In the genomic region with DNA sequence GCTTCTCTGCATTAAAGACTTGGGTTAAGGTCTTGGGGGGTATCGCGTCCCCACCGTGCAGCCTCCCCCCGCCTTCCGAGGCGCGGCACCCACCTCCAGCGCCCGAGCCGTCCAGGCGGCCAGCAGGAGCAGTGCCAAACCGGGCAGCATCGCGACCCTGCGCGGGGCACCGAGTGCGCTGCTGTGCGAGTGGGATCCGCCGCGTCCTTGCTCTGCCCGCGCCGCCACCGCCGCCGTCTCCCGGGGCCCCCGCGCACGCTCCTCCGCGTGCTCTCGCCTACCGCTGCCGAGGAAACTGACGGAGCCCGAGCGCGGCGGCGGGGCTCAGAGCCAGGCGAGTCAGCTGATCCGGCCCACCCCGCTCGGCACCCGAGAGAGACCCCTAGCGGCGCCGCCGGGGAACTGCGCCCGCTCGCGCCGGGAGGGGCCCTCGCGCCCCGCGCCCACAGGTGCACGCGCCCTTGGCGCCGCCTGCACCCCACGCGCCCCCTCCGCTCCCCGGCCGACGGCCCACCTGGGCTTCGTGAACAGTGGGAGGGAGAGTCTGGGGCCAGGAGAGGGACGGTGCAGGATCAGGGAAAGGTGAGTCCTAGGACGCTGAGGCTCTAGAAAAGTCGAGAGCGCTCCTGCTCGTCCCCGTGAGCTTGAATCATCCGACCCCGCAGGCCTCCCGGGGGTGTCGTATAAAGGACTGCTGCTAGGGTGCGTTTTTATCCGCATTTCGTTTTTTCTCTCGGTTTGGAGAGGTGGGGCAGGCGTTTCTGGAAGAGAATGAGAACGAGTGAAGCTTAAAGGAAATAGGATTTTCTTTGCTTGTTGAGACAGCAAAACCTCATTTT, we compare ENCODE assay signal across 8 cellular contexts. TPM values are rescaled to one million over a fixed set of nuclear protein-coding genes. Genes with fewer than 3 reads are reported as not detected.
DNase-seq lines count a peak whose midpoint lies in the region; ATAC-seq and TF ChIP-seq lines count a peak whose summit lies in the region.

A gene (minus strand): TSS at position 300 of the 839 bp plus-strand sequence. CDS start 150 bp downstream, at position 150.

- POLR2A ChIA-PET in AG04450 (lab: Yijun Ruan, JAX), result interaction anchor here (0.6 to 1.0 kb wide), 5 partner anchors 114 to 1865 kb away, joined by 3 to 4 read pairs (median 4); a partner anchor contains a TSS

- H3K9me3 ChIP-seq in AG04450 (ENCODE audit: control insufficient read depth, insufficient read depth, low read length) (no peaks in the 10 kb centered on the region; the same call in 1 of the 2 replicates), right lobe of liver (no peaks in the 10 kb centered on the region)

- TF ChIP-seq POLR2A in right lobe of liver (IDR thresholded peaks at IDR 0.05), result peak; percentile 95

- H3K27me3 ChIP-seq in AG04450 (ENCODE audit: control insufficient read depth, insufficient read depth, low read length) (peaks cover 6% of the 10 kb centered on the region), right lobe of liver (no peaks in the 10 kb centered on the region)

- peak within 1 kb of the TSS; percentile 85 for H3K4me3 ChIP-seq in AG04450 (ENCODE audit: low read depth, low read length)
- H3K4me3 ChIP-seq in right lobe of liver, result peak within 1 kb of the TSS; percentile 72 to 90 (median 84)

- peak within 1 kb of the TSS; percentile 77 for H3K27ac ChIP-seq in AG04450 (ENCODE audit: low read depth, low read length)
- peak within 1 kb of the TSS; percentile 88 to 97 (median 96) for H3K27ac ChIP-seq in right lobe of liver

- WGBS in right lobe of liver (ENCODE audit: insufficient coverage, low coverage, low lambda C conversion rate, missing lambda C conversion rate), result 1% methylated on average over 27 of the region's 88 CpGs

- H3K4me1 ChIP-seq in right lobe of liver, result peaks cover 0 to 18% (median 8%) of the 10 kb centered on the region in 4 donors

- TF ChIP-seq CTCF in AG04450 (IDR thresholded peaks at IDR 0.05; ENCODE audit: low read depth, low read length) (peak; percentile 65), right lobe of liver (IDR thresholded peaks at IDR 0.05) (peak; percentile 97 to 100 (median 99))

- H3K36me3 ChIP-seq in right lobe of liver, result no peaks in the 10 kb centered on the region

- peak; percentile 46 for ATAC-seq in GM18870 (IDR thresholded peaks at IDR 0.05; ENCODE audit: unreplicated experiment)
- ATAC-seq in HG03108 (IDR thresholded peaks at IDR 0.05; ENCODE audit: unreplicated experiment), result peak; percentile 82
- peak; percentile 78 to 89 (median 87) for ATAC-seq in right lobe of liver

- peak; percentile 43 for DNase-seq in AG04450 (ENCODE audit: low read depth, low spot score)
- peak; percentile 69 for DNase-seq in NCI-H226
- DNase-seq in activated CD4-positive, alpha-beta T cell treated with anti-CD3 and anti-CD28 coated beads, Interleukin-2, amount 50 U/mL, for 48 hours, result peak; percentile 87 to 89
- DNase-seq in dermis microvascular lymphatic vessel endothelial cell (ENCODE audit: low read depth in 2 of 2), result peak; percentile 55 to 84
- peak; percentile 89 to 90 (median 89) for DNase-seq in right lobe of liver
- peak; percentile 86 for DNase-seq in stimulated activated CD4-positive, alpha-beta T cell treated with anti-CD3 and anti-CD28 coated beads, Interleukin-4, amount 100 ng/mL, for 24 hours

- intact Hi-C loops in right lobe of liver (cut with DNase I), result loop anchor here in 1 of 2 donors (10.0 kb wide), 1 partner anchor 286 kb away; no protein-coding TSS in a partner anchor

- CTCF ChIA-PET in AG04450 (lab: Charles Lee), result interaction anchor here (0.6 to 1.8 kb wide), 14 partner anchors 11 to 312 kb away, joined by 3 to 15 read pairs (median 4); no protein-coding TSS in a partner anchor

RNA-seq across cellular contexts. Expression of the gene that starts here (rescaled TPM):
- 793 and 870 TPM in 2 replicates for polyA plus RNA-seq in AG04450 (2011; rRNA removed)
- 431 and 505 TPM in 2 replicates for polyA minus RNA-seq in AG04450 (2011; rRNA and poly(A)+ RNA removed)
- total RNA-seq in dermis microvascular lymphatic vessel endothelial cell (603 and 1,215 TPM in 2 replicates), right lobe of liver (100 to 1,000 TPM; 127 to 262 (median 208) TPM)

Comparison
In these comparisons a context has a peak if more than half of its experiments do, and no peak if none do; other contexts are left out.
1. Peak in every context shown above with its lines: DNase-seq, ATAC-seq, H3K4me3 ChIP-seq and H3K27ac ChIP-seq.